17 cellular contexts compared by ENCODE assay signal in the genomic region with DNA sequence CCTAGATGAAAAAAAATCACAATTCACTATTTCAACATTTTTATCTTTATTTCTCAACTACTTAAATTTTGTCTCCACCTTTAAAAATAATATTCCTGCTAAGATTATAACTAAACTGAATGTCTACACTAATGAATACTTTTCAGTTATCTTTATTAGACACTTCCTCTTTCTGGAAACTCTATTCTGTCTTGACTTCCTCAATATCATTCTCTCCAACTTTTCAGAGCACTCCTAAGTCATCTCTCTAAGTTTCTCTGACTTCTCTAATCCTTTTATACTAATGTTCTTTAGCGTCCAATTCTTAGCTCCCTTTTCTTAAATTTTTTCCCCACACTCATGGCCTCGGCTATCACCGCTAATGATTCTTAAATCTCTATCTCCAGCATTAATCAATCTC.
DNase-seq lines count a peak whose midpoint lies in the region; ATAC-seq, FAIRE-seq and TF ChIP-seq lines count a peak whose summit lies in the region.
"Had no signal": no experiment of that assay in that cellular context is flagged by ENCODE, and none has a peak within 500 bp of the region (broad histone marks: within the 10 kb centered on the region; RNA-seq: fewer than 3 reads in every experiment).

No MANE protein-coding gene starts in this region.

- intact Hi-C loops in CD14-positive monocyte (cut with micrococcal nuclease) (no loop called here), GM12878 (cut with micrococcal nuclease; ENCODE audit: unreplicated experiment) (no loop called here), upper lobe of right lung (cut with DNase I) (no loop called here)

- no peak for TF ChIP-seq POLR2A in GM12878 (IDR thresholded peaks at IDR 0.05; ENCODE audit: low read depth, low read length)

- RAD21 ChIA-PET in GM12878 (lab: Charles Lee; ENCODE audit: unreplicated experiment): no interaction called here

- DNase-seq in CD14-positive monocyte (ENCODE audit: low spot score) (no peak), MV-4-11 (lab: John Stamatoyannopoulos, UW) (peak; percentile 78), SIG-M5 treated with dmso at 0.1 percent for 504 hours (lab: John Stamatoyannopoulos, UW; ENCODE audit: unreplicated experiment) (peak; percentile 72), GM12878 (ENCODE audit: low read depth, low spot score) (no peak), upper lobe of right lung (no peak), HCEC 1CT (no peak), COLO668 (lab: John Stamatoyannopoulos, UW; ENCODE audit: unreplicated experiment) (no peak), omental fat pad (ENCODE audit: low spot score) (no peak)
- DNase-seq: C1 segment of cervical spinal cord, DMS53, H9, NCI-H1092 treated with DMSO at 0.1 percent for 48 hours, NCI-H1694, NCI-H226, NCI-H524 treated with DMSO at 0.1 percent for 48 hours had no signal

- TF ChIP-seq RAD21 in GM12878 (IDR thresholded peaks at IDR 0.05; ENCODE audit: insufficient read depth, low read depth, low read length): no peak

- no peaks in the 10 kb centered on the region for H3K36me3 Mint-ChIP-seq in CD14-positive monocyte

- peaks cover 0 to 2% (median 1%) of the 10 kb centered on the region in 3 donors for H3K27me3 Mint-ChIP-seq in CD14-positive monocyte (ENCODE audit: low read depth in 3 of 3)

- no peaks in the 10 kb centered on the region for H4K20me1 ChIP-seq in GM12878 (ENCODE audit: control insufficient read depth, insufficient read depth)

- H3K4me1 ChIP-seq in GM12878 (ENCODE audit: control insufficient read depth, insufficient read depth, low read length) (no peaks in the 10 kb centered on the region), upper lobe of right lung (no peaks in the 10 kb centered on the region)
- H3K4me1 ChIP-seq: SJSA1 had no signal

- TF ChIP-seq EP300 in GM12878 (IDR thresholded peaks at IDR 0.05; ENCODE audit: borderline replicate concordance in 1 of 2, control insufficient read depth in 1 of 2, low read depth in 2 of 2, low read length in 2 of 2): no peak

- WGBS in GM12878 (ENCODE audit: insufficient coverage, insufficient replicate concordance, low lambda C conversion rate, missing lambda C conversion rate): 44% methylated on average over 3 of the region's 3 CpGs

- FAIRE-seq in GM12878 (lab: Jason Lieb, UNC): no peak

- in situ Hi-C loops in GM12878 (cut with MboI): no loop called here

- H3K27ac ChIP-seq in GM12878 (ENCODE audit: control insufficient read depth, insufficient read depth) (no peak overlapping the region), upper lobe of right lung (no peak overlapping the region)
- H3K27ac ChIP-seq: RWPE1, SJSA1 had no signal

- H3K36me3 ChIP-seq in GM12878 (ENCODE audit: control insufficient read depth in 2 of 2, insufficient read depth in 2 of 2, low read length in 1 of 2) (no peaks in the 10 kb centered on the region), upper lobe of right lung (no peaks in the 10 kb centered on the region)
- H3K36me3 ChIP-seq: SJSA1 had no signal

- CTCF ChIA-PET in GM12878 (lab: Yijun Ruan, JAX): interaction anchor here (0.7 kb wide), 1 partner anchor 25 kb away, joined by 3 read pairs; no protein-coding TSS in a partner anchor

- H3K4me3 ChIP-seq in GM12878: no peak overlapping the region
- no peak overlapping the region for H3K4me3 ChIP-seq in upper lobe of right lung
- H3K4me3 ChIP-seq: SJSA1 had no signal

- peaks cover 28% of the 10 kb centered on the region for H3K4me1 Mint-ChIP-seq in CD14-positive monocyte
- H3K4me1 Mint-ChIP-seq: H9 had no signal

- H3K27me3 ChIP-seq in GM12878 (replicated peaks in 1 of 2; ENCODE audit: control insufficient read depth in 2 of 2, insufficient read depth in 2 of 2, low read length in 1 of 2) (no peaks in the 10 kb centered on the region), upper lobe of right lung (no peaks in the 10 kb centered on the region)
- H3K27me3 ChIP-seq: SJSA1 had no signal

- no peak overlapping the region for H2AFZ ChIP-seq in GM12878 (ENCODE audit: control insufficient read depth, low read depth, low read length)

- H3K9me3 Mint-ChIP-seq in CD14-positive monocyte: peaks cover 0 to 3% (median 0%) of the 10 kb centered on the region in 7 donors
- H3K9me3 Mint-ChIP-seq: H9 had no signal

- TF ChIP-seq CTCF in CD14-positive monocyte (IDR thresholded peaks at IDR 0.05) (no peak), GM12878 (IDR thresholded peaks at IDR 0.05 in 2 of 3, conservative IDR thresholded peaks at IDR 0.05 in 1 of 3; ENCODE audit: control insufficient read depth in 2 of 3, extremely low read depth in 1 of 3, insufficient read depth in 1 of 3, low read depth in 3 of 3, low read length in 3 of 3) (no peak), upper lobe of right lung (IDR thresholded peaks at IDR 0.05) (no peak), omental fat pad (IDR thresholded peaks at IDR 0.05) (no peak)

- H3K4me3 Mint-ChIP-seq in CD14-positive monocyte: peak overlapping the region in 1 of 2 donors; percentile 7
- H3K4me3 Mint-ChIP-seq: H9 had no signal

- no peak for ATAC-seq in GM12878
- no peak for ATAC-seq in upper lobe of right lung
- ATAC-seq in omental fat pad (ENCODE audit: low FRiP score): no peak

- H3K27ac Mint-ChIP-seq in CD14-positive monocyte: peak overlapping the region; percentile 1 to 88 (median 58)
- H3K27ac Mint-ChIP-seq: H9 had no signal

- POLR2A ChIA-PET in GM12878 (lab: Charles Lee): no interaction called here

- SMC1A ChIA-PET in GM12878 (lab: Charles Lee; ENCODE audit: uncharacterized antibody, unreplicated experiment): no interaction called here

- H3K4me2 ChIP-seq in GM12878 (ENCODE audit: control insufficient read depth, insufficient read depth): no peak overlapping the region

- H3K9me3 ChIP-seq in GM12878 (replicated peaks; ENCODE audit: control insufficient read depth, insufficient read depth, low read length) (no peaks in the 10 kb centered on the region), upper lobe of right lung (no peaks in the 10 kb centered on the region)
- H3K9me3 ChIP-seq: SJSA1 had no signal

- no peak overlapping the region for H3K9ac ChIP-seq in GM12878 (ENCODE audit: control insufficient read depth, insufficient read depth, low read length)

- no peaks in the 10 kb centered on the region for H3K79me2 ChIP-seq in GM12878 (ENCODE audit: control insufficient read depth, insufficient read depth, low read length)

- BruUV-seq in GM12878 (replicated peaks; lab: Mats Ljungman, UMichigan): no TSS peak

TF ChIP-seq in GM12878, 131 proteins besides CTCF, POLR2A, EP300 and RAD21:
- peak; percentile 6; the same call in 1 of the 2 replicates for TF ChIP-seq SPI1 (IDR thresholded peaks at IDR 0.05; ENCODE audit: borderline replicate concordance, insufficient read depth, low read depth, low read length)
- TF ChIP-seq, protein P1, sequence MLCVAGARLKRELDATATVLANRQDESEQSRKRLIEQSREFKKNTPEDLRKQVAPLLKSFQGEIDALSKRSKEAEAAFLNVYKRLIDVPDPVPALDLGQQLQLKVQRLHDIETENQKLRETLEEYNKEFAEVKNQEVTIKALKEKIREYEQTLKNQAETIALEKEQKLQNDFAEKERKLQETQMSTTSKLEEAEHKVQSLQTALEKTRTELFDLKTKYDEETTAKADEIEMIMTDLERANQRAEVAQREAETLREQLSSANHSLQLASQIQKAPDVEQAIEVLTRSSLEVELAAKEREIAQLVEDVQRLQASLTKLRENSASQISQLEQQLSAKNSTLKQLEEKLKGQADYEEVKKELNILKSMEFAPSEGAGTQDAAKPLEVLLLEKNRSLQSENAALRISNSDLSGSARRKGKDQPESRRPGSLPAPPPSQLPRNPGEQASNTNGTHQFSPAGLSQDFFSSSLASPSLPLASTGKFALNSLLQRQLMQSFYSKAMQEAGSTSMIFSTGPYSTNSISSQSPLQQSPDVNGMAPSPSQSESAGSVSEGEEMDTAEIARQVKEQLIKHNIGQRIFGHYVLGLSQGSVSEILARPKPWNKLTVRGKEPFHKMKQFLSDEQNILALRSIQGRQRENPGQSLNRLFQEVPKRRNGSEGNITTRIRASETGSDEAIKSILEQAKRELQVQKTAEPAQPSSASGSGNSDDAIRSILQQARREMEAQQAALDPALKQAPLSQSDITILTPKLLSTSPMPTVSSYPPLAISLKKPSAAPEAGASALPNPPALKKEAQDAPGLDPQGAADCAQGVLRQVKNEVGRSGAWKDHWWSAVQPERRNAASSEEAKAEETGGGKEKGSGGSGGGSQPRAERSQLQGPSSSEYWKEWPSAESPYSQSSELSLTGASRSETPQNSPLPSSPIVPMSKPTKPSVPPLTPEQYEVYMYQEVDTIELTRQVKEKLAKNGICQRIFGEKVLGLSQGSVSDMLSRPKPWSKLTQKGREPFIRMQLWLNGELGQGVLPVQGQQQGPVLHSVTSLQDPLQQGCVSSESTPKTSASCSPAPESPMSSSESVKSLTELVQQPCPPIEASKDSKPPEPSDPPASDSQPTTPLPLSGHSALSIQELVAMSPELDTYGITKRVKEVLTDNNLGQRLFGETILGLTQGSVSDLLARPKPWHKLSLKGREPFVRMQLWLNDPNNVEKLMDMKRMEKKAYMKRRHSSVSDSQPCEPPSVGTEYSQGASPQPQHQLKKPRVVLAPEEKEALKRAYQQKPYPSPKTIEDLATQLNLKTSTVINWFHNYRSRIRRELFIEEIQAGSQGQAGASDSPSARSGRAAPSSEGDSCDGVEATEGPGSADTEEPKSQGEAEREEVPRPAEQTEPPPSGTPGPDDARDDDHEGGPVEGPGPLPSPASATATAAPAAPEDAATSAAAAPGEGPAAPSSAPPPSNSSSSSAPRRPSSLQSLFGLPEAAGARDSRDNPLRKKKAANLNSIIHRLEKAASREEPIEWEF (IDR thresholded peaks at IDR 0.05; ENCODE audit: insufficient replicate concordance, low read depth, low read length): no peak
TF ChIP-seq in GM12878: peak in this region for 1.

Comparison
In these comparisons a context has a peak if more than half of its experiments do, and no peak if none do; other contexts are left out.
1. DNase-seq: peak in MV-4-11 (single experiment) and SIG-M5 treated with dmso at 0.1 percent for 504 hours (single experiment); none in CD14-positive monocyte (single experiment), GM12878 (single experiment), upper lobe of right lung (single experiment), HCEC 1CT (single experiment), COLO668 (single experiment) and omental fat pad (single experiment).